ENCODE assay signal across 18 cellular contexts in the genomic region with DNA sequence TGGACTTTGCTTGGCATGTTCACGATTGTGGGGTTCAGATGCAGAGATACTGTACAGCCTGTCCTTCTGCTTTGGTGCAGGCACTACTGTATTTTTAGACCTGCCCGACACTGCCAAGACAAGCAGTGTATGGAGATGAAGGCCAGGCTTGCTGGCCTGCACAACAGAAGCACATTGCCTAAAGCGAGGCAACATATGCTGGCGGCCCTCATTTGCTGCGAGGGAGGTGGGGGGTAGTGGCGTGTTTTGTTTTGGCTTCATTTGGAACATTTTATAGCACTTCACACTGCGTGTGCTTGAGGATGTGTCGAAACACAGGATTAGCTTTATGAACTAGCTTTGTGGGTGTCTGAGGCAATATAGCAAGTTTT. TPM values are rescaled to one million over a fixed set of nuclear protein-coding genes. Genes with fewer than 3 reads are reported as not detected.
DNase-seq lines count a peak whose midpoint lies in the region; ATAC-seq and TF ChIP-seq lines count a peak whose summit lies in the region.
"Had no signal": no experiment of that assay in that cellular context is flagged by ENCODE, and none has a peak within 500 bp of the region (broad histone marks: within the 10 kb centered on the region; RNA-seq: fewer than 3 reads in every experiment).

No MANE protein-coding gene starts in this region.

- no peak for TF ChIP-seq CTCF in gastroesophageal sphincter (IDR thresholded peaks at IDR 0.05)
- TF ChIP-seq CTCF in CD4-positive, alpha-beta T cell (IDR thresholded peaks at IDR 0.05), result no peak

- H3K27ac Mint-ChIP-seq in CD4-positive, alpha-beta T cell, result no peak overlapping the region
- H3K27ac Mint-ChIP-seq: activated CD8-positive, alpha-beta T cell treated with anti-CD3 and anti-CD28 coated beads for 36 hours; effector memory CD8-positive, alpha-beta T cell; naive thymus-derived CD4-positive, alpha-beta T cell; progenitor cell of endocrine pancreas had no signal

- CTCF ChIA-PET in CD4-positive, alpha-beta T cell (lab: Charles Lee), result no interaction called here

- H3K27me3 ChIP-seq in gastroesophageal sphincter, result no peaks in the 10 kb centered on the region
- no peaks in the 10 kb centered on the region for H3K27me3 ChIP-seq in CD4-positive, alpha-beta T cell (ENCODE audit: control insufficient read depth, insufficient read depth, low read length)
- H3K27me3 ChIP-seq: breast epithelium, uterus had no signal

- H3K27ac ChIP-seq in gastroesophageal sphincter, result peak overlapping the region in 1 of 4 donors; percentile 25
- H3K27ac ChIP-seq in CD4-positive, alpha-beta T cell (ENCODE audit: low read depth, low read length), result no peak overlapping the region
- H3K27ac ChIP-seq: lower lobe of right lung, uterus had no signal

- peaks cover 0 to 19% (median 0%) of the 10 kb centered on the region in 3 donors for H3K4me1 ChIP-seq in gastroesophageal sphincter
- H3K4me1 ChIP-seq: breast epithelium, lower lobe of right lung, uterus had no signal

- H3K36me3 Mint-ChIP-seq in CD4-positive, alpha-beta T cell (ENCODE audit: low read depth), result peaks cover 17% of the 10 kb centered on the region

- no peaks in the 10 kb centered on the region for H3K27me3 Mint-ChIP-seq in CD4-positive, alpha-beta T cell
- H3K27me3 Mint-ChIP-seq: activated CD8-positive, alpha-beta T cell treated with anti-CD3 and anti-CD28 coated beads for 36 hours; effector memory CD8-positive, alpha-beta T cell; naive thymus-derived CD4-positive, alpha-beta T cell; progenitor cell of endocrine pancreas had no signal

- no peaks in the 10 kb centered on the region for H3K36me3 ChIP-seq in gastroesophageal sphincter
- H3K36me3 ChIP-seq: breast epithelium, lower lobe of right lung, uterus had no signal

- TF ChIP-seq POLR2A in gastroesophageal sphincter (IDR thresholded peaks at IDR 0.05), result no peak

- no peaks in the 10 kb centered on the region for H3K9me3 ChIP-seq in gastroesophageal sphincter
- H3K9me3 ChIP-seq in CD4-positive, alpha-beta T cell (ENCODE audit: control insufficient read depth, low read length), result no peaks in the 10 kb centered on the region
- H3K9me3 ChIP-seq: breast epithelium, lower lobe of right lung, uterus had no signal

- POLR2A ChIA-PET in CD4-positive, alpha-beta T cell (lab: Charles Lee), result no interaction called here

- H3K4me3 Mint-ChIP-seq in CD4-positive, alpha-beta T cell, result no peak overlapping the region
- H3K4me3 Mint-ChIP-seq: activated CD8-positive, alpha-beta T cell treated with anti-CD3 and anti-CD28 coated beads for 36 hours; effector memory CD8-positive, alpha-beta T cell; naive thymus-derived CD4-positive, alpha-beta T cell had no signal

- H3K9me3 Mint-ChIP-seq in CD4-positive, alpha-beta T cell, result no peaks in the 10 kb centered on the region
- H3K9me3 Mint-ChIP-seq: activated CD8-positive, alpha-beta T cell treated with anti-CD3 and anti-CD28 coated beads for 36 hours; effector memory CD8-positive, alpha-beta T cell; naive thymus-derived CD4-positive, alpha-beta T cell had no signal

- ATAC-seq in gastroesophageal sphincter, result peak; percentile 73
- no peak for ATAC-seq in CD4-positive, alpha-beta T cell (ENCODE audit: poor library complexity)
- ATAC-seq: activated CD8-positive, alpha-beta T cell treated with anti-CD3 and anti-CD28 coated beads for 36 hours; effector memory CD8-positive, alpha-beta T cell; naive thymus-derived CD4-positive, alpha-beta T cell; stimulated activated naive CD8-positive, alpha-beta T cell treated with anti-CD3 and anti-CD28 coated beads, Interleukin-15, Interleukin-2, amounts not matched to agents 100 U/mL and 50 U/mL, for 24 hours had no signal

- no peak for TF ChIP-seq EP300 in gastroesophageal sphincter (IDR thresholded peaks at IDR 0.05)

- WGBS in gastroesophageal sphincter (ENCODE audit: low coverage in 1 of 2), 2 donors, result 21 to 40% methylated on average over 6 of the region's 8 CpGs

- peak; percentile 50 for DNase-seq in DMS 273 treated with DMSO at 0.1 percent for 48 hours (lab: John Stamatoyannopoulos, UW)
- DNase-seq in NCI-H446 (lab: John Stamatoyannopoulos, UW), result peak; percentile 27 to 82
- peak in 8 of 10 donors; percentile 45 to 92 (median 57) for DNase-seq in posterior cingulate gyrus
- DNase-seq in COR-L47 (lab: John Stamatoyannopoulos, UW), result no peak
- no peak for DNase-seq in CD4-positive, alpha-beta T cell
- DNase-seq in SW480 (ENCODE audit: low spot score), result no peak
- DNase-seq in NCI-H2081 treated with DMSO at 0.1 percent for 48 hours (lab: John Stamatoyannopoulos, UW), result no peak
- DNase-seq: activated CD8-positive, alpha-beta T cell treated with anti-CD3 and anti-CD28 coated beads for 36 hours; effector memory CD8-positive, alpha-beta T cell; lower lobe of right lung; naive thymus-derived CD4-positive, alpha-beta T cell; NCI-H2029 treated with DMSO at 0.1 percent for 48 hours; stimulated activated naive CD8-positive, alpha-beta T cell treated with anti-CD3 and anti-CD28 coated beads, Interleukin-15, Interleukin-2, amounts not matched to agents 100 U/mL and 50 U/mL, for 24 hours; T-helper 1 cell; uterus had no signal

- intact Hi-C loops in posterior cingulate gyrus (cut with DNase I), result no loop called here
- intact Hi-C loops in CD4-positive, alpha-beta T cell (cut with DNase I, micrococcal nuclease), result no loop called here

- H3K4me3 ChIP-seq in gastroesophageal sphincter, result no peak overlapping the region
- H3K4me3 ChIP-seq: breast epithelium, lower lobe of right lung, uterus had no signal

- H3K4me1 Mint-ChIP-seq in CD4-positive, alpha-beta T cell (ENCODE audit: low read depth), result no peaks in the 10 kb centered on the region

RNA-seq across cellular contexts. Expression of gene TMEM182, which starts 27.0 kb away (rescaled TPM):
- 1 to 10 TPM in 1 of 4 donors, under 1 TPM in 3; 0.66 to 1.2 (median 0.80) TPM for total RNA-seq in gastroesophageal sphincter
- 1 to 10 TPM; 2.0 to 2.7 TPM for total RNA-seq in CD4-positive, alpha-beta T cell

Comparison
In these comparisons a context has a peak if more than half of its experiments do, and no peak if none do; other contexts are left out.
1. DNase-seq: peak in DMS 273 treated with DMSO at 0.1 percent for 48 hours (single experiment), NCI-H446 (2 of 2) and posterior cingulate gyrus (8 of 10); none in COR-L47 (single experiment), CD4-positive, alpha-beta T cell (0 of 10), SW480 (single experiment) and NCI-H2081 treated with DMSO at 0.1 percent for 48 hours (single experiment).